ENCODE assay signal across 17 cellular contexts in the genomic region with DNA sequence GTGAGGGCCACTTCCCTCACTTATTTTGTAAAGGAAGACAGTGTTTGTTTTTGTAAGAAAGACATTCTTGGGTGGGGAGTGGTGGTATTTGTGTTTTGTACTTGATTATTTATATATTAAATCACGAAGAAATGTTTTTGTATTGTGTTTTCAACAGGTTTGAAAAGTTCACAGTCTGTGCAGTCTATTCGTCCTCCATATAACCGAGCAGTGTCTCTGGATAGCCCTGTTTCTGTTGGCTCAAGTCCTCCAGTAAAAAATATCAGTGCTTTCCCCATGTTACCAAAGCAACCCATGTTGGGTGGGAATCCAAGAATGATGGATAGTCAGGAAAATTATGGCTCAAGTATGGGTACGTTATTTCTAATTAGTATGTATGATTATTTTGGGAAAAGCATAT.
A peak's percentile ranks its signal among the peaks of the same experiment; 100 is the strongest.
DNase-seq lines count a peak whose midpoint lies in the region; ATAC-seq, FAIRE-seq and TF ChIP-seq lines count a peak whose summit lies in the region.
"Had no signal": no experiment of that assay in that cellular context is flagged by ENCODE, and none has a peak within 500 bp of the region (broad histone marks: within the 10 kb centered on the region; RNA-seq: fewer than 3 reads in every experiment).

No MANE protein-coding gene starts in this region.

- ATAC-seq in sciatic nerve: peak; percentile 18

- H3K9me3 ChIP-seq in ascending aorta (no peaks in the 10 kb centered on the region), endothelial cell of umbilical vein (replicated peaks; ENCODE audit: control insufficient read depth, insufficient read depth, low read length) (no peaks in the 10 kb centered on the region)

- H3K36me3 ChIP-seq in ascending aorta: peaks cover 32 to 58% of the 10 kb centered on the region in 2 donors
- peaks cover 12 to 14% of the 10 kb centered on the region in 2 experiments for H3K36me3 ChIP-seq in endothelial cell of umbilical vein (ENCODE audit: control insufficient read depth in 2 of 2, extremely low read depth in 1 of 2, insufficient read depth in 2 of 2, low read length in 2 of 2)

- H3K36me3 Mint-ChIP-seq in chondrocyte (ENCODE audit: low read depth): peaks cover 36% of the 10 kb centered on the region

- H3K27me3 ChIP-seq in ascending aorta (no peaks in the 10 kb centered on the region), endothelial cell of umbilical vein (ENCODE audit: control insufficient read depth in 2 of 2, insufficient read depth in 2 of 2, low read length in 2 of 2) (no peaks in the 10 kb centered on the region)

- H3K27ac ChIP-seq in ascending aorta: peak overlapping the region; percentile 53 to 62
- no peak overlapping the region for H3K27ac ChIP-seq in endothelial cell of umbilical vein (ENCODE audit: insufficient read depth, low read depth, low read length)

- BruUV-seq in endothelial cell of umbilical vein (replicated peaks; lab: Mats Ljungman, UMichigan): no TSS peak

- H3K4me1 ChIP-seq in ascending aorta: peaks cover 0 to 18% of the 10 kb centered on the region in 2 donors
- H3K4me1 ChIP-seq in endothelial cell of umbilical vein (ENCODE audit: control insufficient read depth, extremely low read depth, insufficient read depth, low read length): peaks cover 2% of the 10 kb centered on the region

- peak overlapping the region; percentile 77 for H3K27ac Mint-ChIP-seq in chondrocyte (ENCODE audit: unreplicated experiment)
- H3K27ac Mint-ChIP-seq: B cell, HFFc6 had no signal

- no peaks in the 10 kb centered on the region for H3K9me1 ChIP-seq in endothelial cell of umbilical vein (replicated peaks; ENCODE audit: control insufficient read depth, extremely low read depth, insufficient read depth, low read length)

- intact Hi-C loops in ascending aorta (cut with DNase I): no loop called here
- intact Hi-C loops in endothelial cell of umbilical vein (cut with micrococcal nuclease): no loop called here
- intact Hi-C loops in sciatic nerve (cut with DNase I): no loop called here

- H3K4me2 ChIP-seq in endothelial cell of umbilical vein (ENCODE audit: insufficient read depth, low read length): no peak overlapping the region

- in situ Hi-C loops in KBM-7 (cut with MboI; ENCODE audit: low pct_unique_long_range_greater_than_20kb, low sequenced_read_pairs): no loop called here

- H3K4me3 ChIP-seq in ascending aorta (no peak overlapping the region), endothelial cell of umbilical vein (replicated peaks in 1 of 3; ENCODE audit: insufficient read depth in 1 of 3, low read depth in 1 of 3, low read length in 3 of 3) (no peak overlapping the region)

- TF ChIP-seq CTCF in ascending aorta (IDR thresholded peaks at IDR 0.05) (no peak), chondrocyte (IDR thresholded peaks at IDR 0.05) (no peak), endothelial cell of umbilical vein (IDR thresholded peaks at IDR 0.05; ENCODE audit: extremely low read depth in 1 of 2, insufficient read depth in 1 of 2, low read depth in 1 of 2, low read length in 2 of 2) (no peak)

- no peaks in the 10 kb centered on the region for H4K20me1 ChIP-seq in endothelial cell of umbilical vein (replicated peaks; ENCODE audit: control insufficient read depth, extremely low read depth, insufficient read depth, low read length)

- dilution Hi-C loops in endothelial cell of umbilical vein (cut with MboI; ENCODE audit: extremely low pct_ligation_motif_present, low sequenced_read_pairs): no loop called here

- FAIRE-seq in endothelial cell of umbilical vein (lab: Jason Lieb, UNC): no peak
- FAIRE-seq: A204.1, GM12892 had no signal

- H3K9ac ChIP-seq in endothelial cell of umbilical vein (replicated peaks; ENCODE audit: extremely low read depth, insufficient read depth, low read length): no peak overlapping the region

- POLR2A ChIA-PET in endothelial cell of umbilical vein (lab: Charles Lee): no interaction called here

- no peak overlapping the region for H2AFZ ChIP-seq in endothelial cell of umbilical vein (ENCODE audit: low read depth, low read length)

- DNase-seq in ascending aorta (ENCODE audit: low spot score in 2 of 2) (no peak), chondrocyte (ENCODE audit: low spot score) (no peak), endothelial cell of umbilical vein (ENCODE audit: low read depth, low spot score) (peak; percentile 72), sciatic nerve (ENCODE audit: low spot score) (no peak), DMS114 treated with DMSO at 0.1 percent for 48 hours (lab: John Stamatoyannopoulos, UW; ENCODE audit: unreplicated experiment) (no peak), KBM-7 (no peak), SK-N-DZ (ENCODE audit: low spot score) (no peak)
- DNase-seq: C1 segment of cervical spinal cord; CD4-positive, alpha-beta T cell; DMS153; DND-41; GDM1; HCEC 1CT; HFFc6 had no signal

- no peak for TF ChIP-seq POLR2A in endothelial cell of umbilical vein (IDR thresholded peaks at IDR 0.05; ENCODE audit: low read depth, low read length)

- no peaks in the 10 kb centered on the region for H3K79me2 ChIP-seq in endothelial cell of umbilical vein (ENCODE audit: control insufficient read depth, insufficient read depth, low read length)

- CTCF ChIA-PET in endothelial cell of umbilical vein (lab: Charles Lee): no interaction called here

- no peak overlapping the region for H3K4me3 Mint-ChIP-seq in chondrocyte (ENCODE audit: unreplicated experiment)
- H3K4me3 Mint-ChIP-seq: B cell; CD4-positive, alpha-beta T cell; HFFc6 had no signal

- H3K27me3 Mint-ChIP-seq in chondrocyte (ENCODE audit: low read depth): no peaks in the 10 kb centered on the region
- H3K27me3 Mint-ChIP-seq: B cell; CD4-positive, alpha-beta T cell had no signal

- H3K9me3 Mint-ChIP-seq in chondrocyte (ENCODE audit: low read depth): no peaks in the 10 kb centered on the region
- H3K9me3 Mint-ChIP-seq: CD4-positive, alpha-beta T cell; HFFc6 had no signal

- H3K4me1 Mint-ChIP-seq in chondrocyte (ENCODE audit: low read depth): peaks cover 29% of the 10 kb centered on the region
- H3K4me1 Mint-ChIP-seq: B cell had no signal

TF ChIP-seq in endothelial cell of umbilical vein, 7 proteins besides CTCF, POLR2A, EP300 and RAD21:
- TF ChIP-seq, protein P1, sequence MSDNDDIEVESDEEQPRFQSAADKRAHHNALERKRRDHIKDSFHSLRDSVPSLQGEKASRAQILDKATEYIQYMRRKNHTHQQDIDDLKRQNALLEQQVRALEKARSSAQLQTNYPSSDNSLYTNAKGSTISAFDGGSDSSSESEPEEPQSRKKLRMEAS (IDR thresholded peaks at IDR 0.05; ENCODE audit: insufficient read depth, insufficient read length): no peak
- TF ChIP-seq POLR2AphosphoS5 (IDR thresholded peaks at IDR 0.05; ENCODE audit: insufficient read depth, low read depth, low read length): no peak
